Comparison of ENCODE assay signal across 11 cellular contexts in the genomic region with DNA sequence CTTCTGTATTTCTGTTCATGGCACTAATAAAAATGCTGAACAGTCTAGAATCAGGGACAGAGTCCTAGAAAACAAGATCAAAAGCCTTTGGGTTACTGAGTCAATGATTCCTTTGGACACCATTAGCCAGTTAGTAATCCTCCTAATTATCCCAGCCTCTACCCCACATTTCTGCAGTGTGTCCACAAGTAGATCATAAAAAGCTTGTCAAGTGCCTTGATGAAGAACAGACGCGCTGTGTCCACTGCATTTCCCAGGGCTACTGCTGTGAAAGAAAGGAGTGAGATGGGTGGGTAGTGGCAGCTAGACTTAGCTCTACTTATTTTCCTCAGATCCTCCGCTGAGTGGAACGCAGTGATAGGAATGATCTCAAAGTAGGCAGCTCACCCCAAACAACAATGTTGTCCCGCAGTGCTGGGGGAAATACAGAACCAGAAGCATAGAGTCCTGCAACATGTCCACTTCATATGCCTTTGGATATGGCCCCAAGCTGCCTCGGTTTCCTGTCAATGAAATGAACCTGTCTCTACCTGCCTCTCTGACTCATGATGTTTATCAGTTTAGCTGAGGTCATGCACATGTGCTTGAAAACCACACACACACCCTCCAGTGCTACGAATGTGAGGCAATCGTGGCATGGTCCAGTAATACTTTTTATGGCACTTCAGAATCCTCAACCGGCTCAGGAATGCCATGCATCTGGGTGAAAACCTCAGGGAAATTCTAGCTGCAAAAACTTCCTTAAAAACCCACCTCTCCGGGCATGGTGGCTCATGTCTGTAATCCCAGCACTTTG.
DNase-seq lines count a peak whose midpoint lies in the region; ATAC-seq, FAIRE-seq and TF ChIP-seq lines count a peak whose summit lies in the region.
"Had no signal": no experiment of that assay in that cellular context is flagged by ENCODE, and none has a peak within 500 bp of the region (broad histone marks: within the 10 kb centered on the region; RNA-seq: fewer than 3 reads in every experiment).

No MANE protein-coding gene starts in this region.

- H3K36me3 Mint-ChIP-seq in activated naive CD4-positive, alpha-beta T cell treated with anti-CD3 and anti-CD28 coated beads, Interleukin-2, amount 50 U/mL, for 72 hours = peaks cover 4 to 8% of the 10 kb centered on the region in 2 donors

- ATAC-seq in HG03280 (IDR thresholded peaks at IDR 0.05; ENCODE audit: unreplicated experiment) = no peak
- no peak for ATAC-seq in activated naive CD4-positive, alpha-beta T cell treated with anti-CD3 and anti-CD28 coated beads, Interleukin-2, amount 50 U/mL, for 72 hours

- no peaks in the 10 kb centered on the region for H4K20me1 ChIP-seq in osteoblast (ENCODE audit: insufficient read depth, low read length)

- no peaks in the 10 kb centered on the region; the same call in none of the 2 replicates for H3K36me3 ChIP-seq in MG63
- no peaks in the 10 kb centered on the region for H3K36me3 ChIP-seq in osteoblast (ENCODE audit: insufficient read depth, low read length)

- DNase-seq in DMS153 treated with DMSO at 0.1 percent for 48 hours (lab: John Stamatoyannopoulos, UW; ENCODE audit: unreplicated experiment) = peak; percentile 41
- DNase-seq in MG63 = peak; percentile 54
- peak; percentile 80 for DNase-seq in epithelial cell of proximal tubule (ENCODE audit: low read depth)
- DNase-seq in osteoblast (ENCODE audit: insufficient read length, low spot score, missing footprints) = no peak
- DNase-seq in activated CD4-positive, alpha-beta T cell treated with anti-CD3 and anti-CD28 coated beads for 1 hour = no peak
- no peak for DNase-seq in activated naive CD4-positive, alpha-beta T cell treated with anti-CD3 and anti-CD28 coated beads, Interleukin-2, amount 50 U/mL, for 72 hours (ENCODE audit: low spot score in 2 of 2)
- DNase-seq in H54 (ENCODE audit: insufficient read length, low spot score) = no peak
- DNase-seq: COR-L47, dermis blood vessel endothelial cell, NCI-H526 treated with DMSO at 0.1 percent for 48 hours had no signal

- no peak for TF ChIP-seq CTCF in epithelial cell of proximal tubule (conservative IDR thresholded peaks at IDR 0.05; ENCODE audit: low read depth, low read length)
- no peak for TF ChIP-seq CTCF in osteoblast (IDR thresholded peaks at IDR 0.05; ENCODE audit: extremely low read depth, low read depth, low read length)

- no peak overlapping the region for H3K27ac Mint-ChIP-seq in activated naive CD4-positive, alpha-beta T cell treated with anti-CD3 and anti-CD28 coated beads, Interleukin-2, amount 50 U/mL, for 72 hours

- peaks cover 7 to 9% of the 10 kb centered on the region in 2 donors for H3K9me3 Mint-ChIP-seq in activated naive CD4-positive, alpha-beta T cell treated with anti-CD3 and anti-CD28 coated beads, Interleukin-2, amount 50 U/mL, for 72 hours

- no peaks in the 10 kb centered on the region for H3K79me2 ChIP-seq in osteoblast (ENCODE audit: insufficient read depth, low read length)

- TF ChIP-seq POLR2A in H54 (IDR thresholded peaks at IDR 0.05; ENCODE audit: low read depth, low read length) = no peak

- H3K4me1 ChIP-seq in osteoblast (ENCODE audit: insufficient read depth, low read length) = peaks cover 50% of the 10 kb centered on the region

- H2AFZ ChIP-seq in osteoblast (ENCODE audit: low read length) = no peak overlapping the region

- peak overlapping the region; percentile 88 for H3K27ac ChIP-seq in osteoblast (ENCODE audit: low read depth, low read length)

- no peak for FAIRE-seq in H54 (lab: Jason Lieb, UNC)

- no peak overlapping the region for H3K4me3 ChIP-seq in MG63
- no peak overlapping the region for H3K4me3 ChIP-seq in epithelial cell of proximal tubule (ENCODE audit: low read depth, low read length)
- H3K4me3 ChIP-seq in osteoblast (ENCODE audit: insufficient read depth, low read length) = no peak overlapping the region

- H3K9me3 ChIP-seq in MG63 = peaks cover 5% of the 10 kb centered on the region
- H3K9me3 ChIP-seq in osteoblast (ENCODE audit: low read depth, low read length) = no peaks in the 10 kb centered on the region

- no peak overlapping the region for H3K4me2 ChIP-seq in osteoblast (ENCODE audit: insufficient read depth, low read length)

- no peaks in the 10 kb centered on the region for H3K27me3 ChIP-seq in MG63
- H3K27me3 ChIP-seq in osteoblast (ENCODE audit: insufficient read depth, low read length) = no peaks in the 10 kb centered on the region

Comparison
In these comparisons a context has a peak if more than half of its experiments do, and no peak if none do; other contexts are left out.
1. DNase-seq: peak in DMS153 treated with DMSO at 0.1 percent for 48 hours (single experiment), MG63 (single experiment) and epithelial cell of proximal tubule (single experiment); none in osteoblast (single experiment), activated CD4-positive, alpha-beta T cell treated with anti-CD3 and anti-CD28 coated beads for 1 hour (single experiment), activated naive CD4-positive, alpha-beta T cell treated with anti-CD3 and anti-CD28 coated beads, Interleukin-2, amount 50 U/mL, for 72 hours (0 of 2) and H54 (single experiment).